In the genomic region with DNA sequence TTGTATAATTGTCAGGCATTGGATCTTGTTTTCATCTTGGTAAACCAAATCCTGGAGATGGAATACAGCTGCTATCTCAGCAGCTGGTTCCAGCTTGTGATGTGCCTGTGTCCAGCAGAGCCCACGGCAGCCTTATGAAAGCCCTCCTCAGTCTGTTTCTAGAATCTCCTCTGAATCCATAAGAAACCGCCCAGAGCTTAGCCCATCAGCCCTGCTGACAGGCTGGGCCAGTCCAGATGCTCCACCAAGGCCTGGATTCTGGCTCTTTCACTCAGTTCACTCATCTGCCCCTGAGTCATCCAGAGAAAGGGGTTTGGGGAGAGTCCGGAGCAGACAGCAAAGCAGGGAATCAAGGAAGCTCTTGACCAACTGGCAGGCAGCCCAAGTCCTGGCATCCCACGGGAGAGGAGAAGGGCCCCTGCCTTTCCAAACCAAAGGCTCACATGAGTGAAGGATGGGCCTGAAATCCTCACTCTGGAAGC, we compare ENCODE assay signal across 13 cellular contexts. TPM values are rescaled to one million over a fixed set of nuclear protein-coding genes. Genes with fewer than 3 reads are reported as not detected.
DNase-seq lines count a peak whose midpoint lies in the region; ATAC-seq and TF ChIP-seq lines count a peak whose summit lies in the region.
"Had no signal": no experiment of that assay in that cellular context is flagged by ENCODE, and none has a peak within 500 bp of the region (broad histone marks: within the 10 kb centered on the region; RNA-seq: fewer than 3 reads in every experiment).

No MANE protein-coding gene starts in this region.

- no peak for TF ChIP-seq CTCF in right atrium auricular region (IDR thresholded peaks at IDR 0.05)
- no peak for TF ChIP-seq CTCF in spleen (IDR thresholded peaks at IDR 0.05 in 8 of 11, conservative IDR thresholded peaks at IDR 0.05 in 3 of 11)

- no peak overlapping the region for H3K27ac Mint-ChIP-seq in stimulated activated naive B cell treated with anti-CD40 and anti-IgM and Interleukin-4, amounts not matched to agents 10 μg/mL and 1 μg/mL and 100 μg/mL, for 72 hours

- WGBS in spleen, 5 donors: 55 to 87% (median 70%) methylated on average over 3 to 4 of the region's 4 CpGs

- no peaks in the 10 kb centered on the region for H3K36me3 ChIP-seq in right atrium auricular region
- no peaks in the 10 kb centered on the region for H3K36me3 ChIP-seq in spleen
- H3K36me3 ChIP-seq: neutrophil, SJSA1, thoracic aorta had no signal

- H3K9me3 ChIP-seq in right atrium auricular region (peaks cover 0 to 4% of the 10 kb centered on the region in 2 donors), spleen (no peaks in the 10 kb centered on the region)
- H3K9me3 ChIP-seq: neutrophil, SJSA1, thoracic aorta had no signal

- no peak for ATAC-seq in stimulated activated naive B cell treated with anti-CD40 and anti-IgM and Interleukin-4, amounts not matched to agents 10 μg/mL and 1 μg/mL and 100 μg/mL, for 72 hours (replicated peaks)
- ATAC-seq in HG03469 (IDR thresholded peaks at IDR 0.05; ENCODE audit: unreplicated experiment): no peak
- no peak for ATAC-seq in activated T-cell treated with anti-CD3 and anti-CD28 coated beads, Interleukin-2, amount 50 U/mL, for 4 hours

- no peaks in the 10 kb centered on the region for H3K9me3 Mint-ChIP-seq in stimulated activated naive B cell treated with anti-CD40 and anti-IgM and Interleukin-4, amounts not matched to agents 10 μg/mL and 1 μg/mL and 100 μg/mL, for 72 hours
- no peaks in the 10 kb centered on the region for H3K9me3 Mint-ChIP-seq in activated T-cell treated with anti-CD3 and anti-CD28 coated beads, Interleukin-2, amount 50 U/mL, for 4 hours

- peaks cover 0 to 5% of the 10 kb centered on the region in 2 donors for H3K4me1 Mint-ChIP-seq in stimulated activated naive B cell treated with anti-CD40 and anti-IgM and Interleukin-4, amounts not matched to agents 10 μg/mL and 1 μg/mL and 100 μg/mL, for 72 hours
- H3K4me1 Mint-ChIP-seq in activated T-cell treated with anti-CD3 and anti-CD28 coated beads, Interleukin-2, amount 50 U/mL, for 4 hours (ENCODE audit: low read depth): no peaks in the 10 kb centered on the region

- H3K27ac ChIP-seq in caudate nucleus (ENCODE audit: low read depth, low read length) (peak overlapping the region; percentile 19), right atrium auricular region (peak overlapping the region in 1 of 2 donors; percentile 16), spleen (no peak overlapping the region)
- H3K27ac ChIP-seq: neutrophil, SJSA1, thoracic aorta had no signal

- no peaks in the 10 kb centered on the region for H3K36me3 Mint-ChIP-seq in stimulated activated naive B cell treated with anti-CD40 and anti-IgM and Interleukin-4, amounts not matched to agents 10 μg/mL and 1 μg/mL and 100 μg/mL, for 72 hours
- H3K36me3 Mint-ChIP-seq in activated T-cell treated with anti-CD3 and anti-CD28 coated beads, Interleukin-2, amount 50 U/mL, for 4 hours (ENCODE audit: insufficient read depth): no peaks in the 10 kb centered on the region

- H3K27me3 ChIP-seq in right atrium auricular region (no peaks in the 10 kb centered on the region), spleen (replicated peaks in 1 of 7) (no peaks in the 10 kb centered on the region)
- H3K27me3 ChIP-seq: neutrophil, SJSA1 had no signal

- H3K27me3 Mint-ChIP-seq in stimulated activated naive B cell treated with anti-CD40 and anti-IgM and Interleukin-4, amounts not matched to agents 10 μg/mL and 1 μg/mL and 100 μg/mL, for 72 hours: peaks cover 0 to 7% of the 10 kb centered on the region in 2 donors
- peaks cover 1% of the 10 kb centered on the region for H3K27me3 Mint-ChIP-seq in activated T-cell treated with anti-CD3 and anti-CD28 coated beads, Interleukin-2, amount 50 U/mL, for 4 hours (ENCODE audit: low read depth)

- H3K4me1 ChIP-seq in right atrium auricular region (peaks cover 0 to 27% of the 10 kb centered on the region in 2 donors), spleen (peaks cover 0 to 22% (median 3%) of the 10 kb centered on the region in 6 donors)

- no peak for TF ChIP-seq POLR2A in spleen (IDR thresholded peaks at IDR 0.05)

- H3K4me3 Mint-ChIP-seq in stimulated activated naive B cell treated with anti-CD40 and anti-IgM and Interleukin-4, amounts not matched to agents 10 μg/mL and 1 μg/mL and 100 μg/mL, for 72 hours: no peak overlapping the region
- no peak overlapping the region for H3K4me3 Mint-ChIP-seq in activated T-cell treated with anti-CD3 and anti-CD28 coated beads, Interleukin-2, amount 50 U/mL, for 4 hours

- intact Hi-C loops in spleen (cut with DNase I; ENCODE audit: low total_unique reads): no loop called here

- H3K4me3 ChIP-seq in right atrium auricular region (no peak overlapping the region), spleen (no peak overlapping the region)
- H3K4me3 ChIP-seq: SJSA1, thoracic aorta had no signal

- DNase-seq in GM04503 (ENCODE audit: low read depth) (peak; percentile 67), caudate nucleus (lab: John Stamatoyannopoulos, UW) (no peak), right atrium auricular region (ENCODE audit: low spot score) (peak; percentile 64), spleen (peak; percentile 27), NCI-H1105 treated with DMSO at 0.1 percent for 48 hours (lab: John Stamatoyannopoulos, UW) (no peak)
- DNase-seq in stimulated activated naive B cell treated with anti-CD40 and anti-IgM and Interleukin-4, amounts not matched to agents 10 μg/mL and 1 μg/mL and 100 μg/mL, for 72 hours: no peak
- DNase-seq in activated T-cell treated with anti-CD3 and anti-CD28 coated beads, Interleukin-2, amount 50 U/mL, for 4 hours: no peak
- DNase-seq: NCI-H510A; stimulated activated CD4-positive, alpha-beta T cell treated with anti-CD3 and anti-CD28 coated beads, Interleukin-4, amount 100 ng/mL, for 24 hours had no signal

RNA-seq across cellular contexts. Expression of gene NAV1, which starts 45.6 kb away (rescaled TPM):
- 10 to 100 TPM; 16.3 to 32.1 TPM for total RNA-seq in right atrium auricular region
- 10 to 100 TPM; 15.7 to 37.2 (median 27.4) TPM for total RNA-seq in spleen
- polyA plus RNA-seq in spleen: 1 to 10 TPM; 1.1 to 3.5 (median 1.2) TPM
- total RNA-seq in activated T-cell treated with anti-CD3 and anti-CD28 coated beads, Interleukin-2, amount 50 U/mL, for 4 hours: 1 to 10 TPM in 2 of 3 donors, under 1 TPM in 1; 0.81 to 1.3 (median 1.1) TPM

Comparison
In these comparisons a context has a peak if more than half of its experiments do, and no peak if none do; other contexts are left out.
1. DNase-seq: peak in GM04503 (single experiment), right atrium auricular region (single experiment) and spleen (single experiment); none in caudate nucleus (0 of 61), stimulated activated naive B cell treated with anti-CD40 and anti-IgM and Interleukin-4, amounts not matched to agents 10 μg/mL and 1 μg/mL and 100 μg/mL, for 72 hours (single experiment), activated T-cell treated with anti-CD3 and anti-CD28 coated beads, Interleukin-2, amount 50 U/mL, for 4 hours (single experiment) and NCI-H1105 treated with DMSO at 0.1 percent for 48 hours (single experiment).
2. RNA of gene NAV1, which starts 45.6 kb away (total RNA-seq): 16.3 to 32.1 TPM in right atrium auricular region and 15.7 to 37.2 TPM in spleen; 0.81 to 1.3 TPM in activated T-cell treated with anti-CD3 and anti-CD28 coated beads, Interleukin-2, amount 50 U/mL, for 4 hours; every median in the first group is over 4 times any median in the second.